11 cellular contexts compared by ENCODE assay signal in the genomic region with DNA sequence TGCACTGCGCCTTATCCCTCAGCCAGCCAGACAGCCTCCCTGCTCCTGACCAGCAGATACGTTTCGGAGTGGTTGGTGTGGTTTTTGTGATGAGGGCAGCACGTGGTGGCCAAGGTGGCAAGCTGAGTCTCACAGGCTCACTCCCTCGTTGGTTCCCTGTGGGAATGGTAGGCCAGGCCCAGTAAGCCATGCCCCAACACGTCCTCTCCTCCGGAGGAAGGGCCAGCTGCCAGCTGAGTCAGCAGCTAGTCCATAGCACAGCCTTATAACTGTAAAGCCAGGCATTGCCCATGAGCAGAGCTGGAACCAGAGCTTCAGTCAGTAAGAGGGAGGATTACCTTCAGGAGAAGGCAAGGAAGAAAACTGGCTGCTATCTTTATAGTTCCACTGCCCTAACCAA. TPM values are rescaled to one million over a fixed set of nuclear protein-coding genes. Genes with fewer than 3 reads are reported as not detected.
DNase-seq lines count a peak whose midpoint lies in the region; ATAC-seq and TF ChIP-seq lines count a peak whose summit lies in the region.
"Had no signal": no experiment of that assay in that cellular context is flagged by ENCODE, and none has a peak within 500 bp of the region (broad histone marks: within the 10 kb centered on the region; RNA-seq: fewer than 3 reads in every experiment).

No MANE protein-coding gene starts in this region.

- no peaks in the 10 kb centered on the region for H3K27me3 ChIP-seq in upper lobe of left lung

- TF ChIP-seq CTCF in foreskin fibroblast (IDR thresholded peaks at IDR 0.05; ENCODE audit: low read depth, low read length) (no peak), upper lobe of left lung (IDR thresholded peaks at IDR 0.05) (no peak)

- no peak for DNase-seq in activated naive CD4-positive, alpha-beta T cell (lab: John Stamatoyannopoulos, UW)
- no peak for DNase-seq in activated CD4-positive, alpha-beta memory T cell treated with anti-CD3 and anti-CD28 coated beads, Interleukin-2, amount 10 ng/mL, durations not matched to agents 7 days and 5 days
- DNase-seq in foreskin fibroblast (peak; percentile 75 to 88), upper lobe of left lung (no peak), NCI-H2171 (lab: John Stamatoyannopoulos, UW) (no peak), COLO668 (lab: John Stamatoyannopoulos, UW; ENCODE audit: unreplicated experiment) (no peak)
- DNase-seq: activated CD4-positive, CD25-positive, alpha-beta regulatory T cell treated with anti-CD3 and anti-CD28 coated beads, Interleukin-2, amount 50 U/mL, for 72 hours; H7; NCI-H1092 had no signal

- no peak for TF ChIP-seq POLR2A in upper lobe of left lung (IDR thresholded peaks at IDR 0.05)

- H3K4me3 ChIP-seq in foreskin fibroblast (ENCODE audit: low read depth in 1 of 2, low read length in 2 of 2): no peak overlapping the region
- H3K4me3 ChIP-seq in upper lobe of left lung: no peak overlapping the region

- peak overlapping the region in 3 of 4 donors; percentile 0 to 22 (median 6) for H3K27ac ChIP-seq in upper lobe of left lung

- no peak for ATAC-seq in upper lobe of left lung (ENCODE audit: low FRiP score in 2 of 2)
- ATAC-seq in HG03571 (IDR thresholded peaks at IDR 0.05; ENCODE audit: unreplicated experiment): no peak

- H3K36me3 Mint-ChIP-seq in activated naive CD4-positive, alpha-beta T cell treated with anti-CD3 and anti-CD28 coated beads, Interleukin-2, amount 50 U/mL, for 24 hours: no peaks in the 10 kb centered on the region
- H3K36me3 Mint-ChIP-seq in activated CD4-positive, alpha-beta memory T cell treated with anti-CD3 and anti-CD28 coated beads, Interleukin-2, amount 10 ng/mL, durations not matched to agents 7 days and 5 days (ENCODE audit: low read depth): peaks cover 64% of the 10 kb centered on the region

- H3K9me3 Mint-ChIP-seq in activated naive CD4-positive, alpha-beta T cell treated with anti-CD3 and anti-CD28 coated beads, Interleukin-2, amount 50 U/mL, for 24 hours: no peaks in the 10 kb centered on the region
- no peaks in the 10 kb centered on the region for H3K9me3 Mint-ChIP-seq in activated CD4-positive, alpha-beta memory T cell treated with anti-CD3 and anti-CD28 coated beads, Interleukin-2, amount 10 ng/mL, durations not matched to agents 7 days and 5 days

- H3K27me3 Mint-ChIP-seq in activated naive CD4-positive, alpha-beta T cell treated with anti-CD3 and anti-CD28 coated beads, Interleukin-2, amount 50 U/mL, for 24 hours: no peaks in the 10 kb centered on the region
- no peaks in the 10 kb centered on the region for H3K27me3 Mint-ChIP-seq in activated CD4-positive, alpha-beta memory T cell treated with anti-CD3 and anti-CD28 coated beads, Interleukin-2, amount 10 ng/mL, durations not matched to agents 7 days and 5 days

- peaks cover 15 to 69% (median 43%) of the 10 kb centered on the region in 4 donors for H3K36me3 ChIP-seq in upper lobe of left lung

- POLR2A ChIA-PET in activated CD4-positive, alpha-beta memory T cell treated with anti-CD3 and anti-CD28 coated beads, Interleukin-2, amount 10 ng/mL, durations not matched to agents 7 days and 5 days (lab: Charles Lee): interaction anchor here (1.2 kb wide), 1 partner anchor 24 kb away, joined by 3 read pairs; no protein-coding TSS in a partner anchor

- H3K27ac Mint-ChIP-seq in activated naive CD4-positive, alpha-beta T cell treated with anti-CD3 and anti-CD28 coated beads, Interleukin-2, amount 50 U/mL, for 24 hours: peak overlapping the region; percentile 17
- H3K27ac Mint-ChIP-seq in activated CD4-positive, alpha-beta memory T cell treated with anti-CD3 and anti-CD28 coated beads, Interleukin-2, amount 10 ng/mL, durations not matched to agents 7 days and 5 days: peak overlapping the region; percentile 16

- WGBS in upper lobe of left lung, 2 donors: 69 to 75% methylated on average over 6 to 7 of the region's 7 CpGs

- no peak for TF ChIP-seq EP300 in upper lobe of left lung (IDR thresholded peaks at IDR 0.05)

- no peak overlapping the region for H3K4me3 Mint-ChIP-seq in activated naive CD4-positive, alpha-beta T cell treated with anti-CD3 and anti-CD28 coated beads, Interleukin-2, amount 50 U/mL, for 24 hours
- H3K4me3 Mint-ChIP-seq in activated CD4-positive, alpha-beta memory T cell treated with anti-CD3 and anti-CD28 coated beads, Interleukin-2, amount 10 ng/mL, durations not matched to agents 7 days and 5 days: no peak overlapping the region

- H3K4me1 Mint-ChIP-seq in activated naive CD4-positive, alpha-beta T cell treated with anti-CD3 and anti-CD28 coated beads, Interleukin-2, amount 50 U/mL, for 24 hours: peaks cover 27% of the 10 kb centered on the region
- peaks cover 26% of the 10 kb centered on the region for H3K4me1 Mint-ChIP-seq in activated CD4-positive, alpha-beta memory T cell treated with anti-CD3 and anti-CD28 coated beads, Interleukin-2, amount 10 ng/mL, durations not matched to agents 7 days and 5 days

- peaks cover 17 to 33% (median 24%) of the 10 kb centered on the region in 4 donors for H3K4me1 ChIP-seq in upper lobe of left lung

- H3K9me3 ChIP-seq in upper lobe of left lung: no peaks in the 10 kb centered on the region

- CTCF ChIA-PET in activated CD4-positive, alpha-beta memory T cell treated with anti-CD3 and anti-CD28 coated beads, Interleukin-2, amount 10 ng/mL, durations not matched to agents 7 days and 5 days (lab: Charles Lee): interaction anchor here (1.8 kb wide), 1 partner anchor 53 kb away, joined by 3 read pairs; no protein-coding TSS in a partner anchor

RNA-seq across cellular contexts. Expression of a gene that starts 29.5 kb away (rescaled TPM):
- total RNA-seq in activated CD4-positive, alpha-beta memory T cell treated with anti-CD3 and anti-CD28 coated beads, Interleukin-2, amount 10 ng/mL, durations not matched to agents 7 days and 5 days: 100 to 1,000 TPM; 156 to 157 TPM
- 100 to 1,000 TPM in 2 of 6 donors, 10 to 100 TPM in 4; 30.4 to 136 (median 58.3) TPM for total RNA-seq in upper lobe of left lung

RNA-seq across cellular contexts. Expression of a gene that starts 40.6 kb away (rescaled TPM):
- total RNA-seq in activated CD4-positive, alpha-beta memory T cell treated with anti-CD3 and anti-CD28 coated beads, Interleukin-2, amount 10 ng/mL, durations not matched to agents 7 days and 5 days: under 1 TPM in 1 of 2 experiments, not detected in 1; 0.05 TPM
- not detected for total RNA-seq in upper lobe of left lung
- total RNA-seq: H7 had no signal

RNA-seq across cellular contexts. Expression of a gene that starts 43.9 kb away (rescaled TPM):
- total RNA-seq in activated CD4-positive, alpha-beta memory T cell treated with anti-CD3 and anti-CD28 coated beads, Interleukin-2, amount 10 ng/mL, durations not matched to agents 7 days and 5 days: 100 to 1,000 TPM; 123 to 132 TPM
- total RNA-seq in upper lobe of left lung: 10 to 100 TPM; 61.9 to 96.4 (median 87.1) TPM

RNA-seq across cellular contexts. Expression of a gene that starts 44.3 kb away (rescaled TPM):
- total RNA-seq in activated CD4-positive, alpha-beta memory T cell treated with anti-CD3 and anti-CD28 coated beads, Interleukin-2, amount 10 ng/mL, durations not matched to agents 7 days and 5 days: 10 to 100 TPM; 19.9 to 20.7 TPM
- 10 to 100 TPM; 20.8 to 41.9 (median 24.0) TPM for total RNA-seq in upper lobe of left lung

Comparison
In these comparisons a context has a peak if more than half of its experiments do, and no peak if none do; other contexts are left out.
1. DNase-seq: peak in foreskin fibroblast (2 of 2); none in activated naive CD4-positive, alpha-beta T cell (0 of 4), activated CD4-positive, alpha-beta memory T cell treated with anti-CD3 and anti-CD28 coated beads, Interleukin-2, amount 10 ng/mL, durations not matched to agents 7 days and 5 days (single experiment), upper lobe of left lung (0 of 2), NCI-H2171 (single experiment) and COLO668 (single experiment).